17 cellular contexts compared by ENCODE assay signal in genomic region chr5:36193746-36194145, GRCh38.
"Had no signal": no experiment of that assay in that cellular context is flagged by ENCODE, and none has a peak within 500 bp of the region (broad histone marks: within the 10 kb centered on the region; RNA-seq: fewer than 3 reads in every experiment).

No MANE protein-coding gene starts in this region.

- H3K4me1 ChIP-seq: foreskin keratinocyte, pancreas had no signal

- H3K4me3 ChIP-seq: coronary artery, hepatocyte, pancreas, smooth muscle cell had no signal

- H3K27ac ChIP-seq: coronary artery, foreskin keratinocyte, hepatocyte, pancreas had no signal

- H3K9me3 ChIP-seq: pancreas had no signal

- FAIRE-seq: endothelial cell of umbilical vein, pancreas had no signal

- H3K79me2 ChIP-seq: hepatocyte had no signal

- H3K27me3 ChIP-seq: foreskin keratinocyte, hepatocyte, pancreas had no signal

- H2AFZ ChIP-seq: hepatocyte had no signal

- DNase-seq: effector CD4-positive, alpha-beta T cell; endodermal cell; erythroblast; foreskin keratinocyte; head of caudate nucleus; left colon; occipital lobe; pancreas; right cardiac atrium; stimulated activated CD4-positive, alpha-beta T cell treated with anti-CD3 and anti-CD28 coated beads, Interleukin-2, amount 100 ng/mL, for 48 hours; stimulated activated naive CD4-positive, alpha-beta T cell treated with Interleukin-2 at 50 U/mL for 16 hours; trophoblast cell had no signal

- H3K4me2 ChIP-seq: hepatocyte, smooth muscle cell had no signal

- ATAC-seq: foreskin keratinocyte; left colon; natural killer cell treated with Interleukin-12 subunit alpha and Interleukin-12 subunit beta and Interleukin-15 and Interleukin-18, amount 100 ng/mL, for 72 hours; pancreas; right cardiac atrium had no signal
